In the genomic region with DNA sequence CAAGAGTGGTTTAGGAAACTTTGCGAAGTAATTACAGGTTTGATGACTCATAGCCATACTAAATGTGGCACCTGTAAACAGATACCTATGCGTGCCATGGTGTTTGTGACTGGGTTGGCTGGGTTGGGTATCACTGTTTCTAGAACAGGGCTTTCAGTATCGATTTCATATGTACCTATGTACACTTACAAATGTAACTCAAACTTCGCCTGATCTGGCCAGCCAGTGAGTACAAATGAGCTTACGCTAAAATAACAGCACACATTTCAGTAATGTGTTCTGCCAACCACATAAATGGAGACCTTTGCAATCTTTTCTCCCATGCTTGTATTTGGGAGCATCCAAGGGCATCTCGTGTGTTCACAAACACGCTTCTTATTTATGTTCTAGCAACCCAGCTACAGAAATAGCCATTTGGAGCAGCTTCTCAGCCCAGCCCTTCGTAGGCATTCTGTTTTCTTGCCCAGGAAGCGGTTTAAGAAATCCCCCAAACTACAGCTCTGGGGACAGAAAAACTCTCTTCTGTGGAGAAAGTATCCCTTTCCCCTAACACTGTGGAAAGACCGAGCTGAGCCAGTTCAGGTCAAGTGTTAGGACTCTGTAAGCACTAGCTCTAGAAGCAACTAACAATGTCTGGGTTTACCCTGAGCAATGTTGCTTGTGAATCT, we compare ENCODE assay signal across 7 cellular contexts. TPM values are rescaled to one million over a fixed set of nuclear protein-coding genes. Genes with fewer than 3 reads are reported as not detected.
DNase-seq lines count a peak whose midpoint lies in the region; ATAC-seq lines count a peak whose summit lies in the region.

No MANE protein-coding gene starts in this region.

- H3K27ac Mint-ChIP-seq in naive thymus-derived CD8-positive, alpha-beta T cell, result peak overlapping the region in 7 of 10 donors; percentile 25 to 75 (median 64)

- H3K27me3 Mint-ChIP-seq in naive thymus-derived CD8-positive, alpha-beta T cell, result peaks cover 0 to 3% (median 0%) of the 10 kb centered on the region in 5 donors

- POLR2A ChIA-PET in naive thymus-derived CD8-positive, alpha-beta T cell (lab: Charles Lee), result interaction anchor here (0.8 kb wide), 1 partner anchor 236 kb away, joined by 3 read pairs; a partner anchor contains a TSS

- H3K36me3 Mint-ChIP-seq in naive thymus-derived CD8-positive, alpha-beta T cell, result no peaks in the 10 kb centered on the region

- ATAC-seq in GM19463 (IDR thresholded peaks at IDR 0.05; ENCODE audit: unreplicated experiment) (peak; percentile 94), HG03280 (IDR thresholded peaks at IDR 0.05; ENCODE audit: unreplicated experiment) (peak; percentile 96), aorta (ENCODE audit: low FRiP score) (no peak)
- ATAC-seq in naive thymus-derived CD8-positive, alpha-beta T cell, result peak in 1 of 2 donors; percentile 70

- H3K4me3 Mint-ChIP-seq in naive thymus-derived CD8-positive, alpha-beta T cell, result peak overlapping the region in 2 of 10 donors; percentile 11 to 34

- H3K27me3 ChIP-seq in aorta (ENCODE audit: control insufficient read depth in 1 of 2, insufficient read depth in 2 of 2, low read length in 1 of 2), result no peaks in the 10 kb centered on the region

- 80 to 84% methylated on average over 10 of the region's 10 CpGs for WGBS in aorta, 2 donors

- H3K4me1 Mint-ChIP-seq in naive thymus-derived CD8-positive, alpha-beta T cell, result peaks cover 24 to 72% (median 51%) of the 10 kb centered on the region in 4 donors

- peak; percentile 51 to 59 for DNase-seq in activated CD4-positive, alpha-beta T cell treated with anti-CD3 and anti-CD28 coated beads, Interleukin-2, amount 50 U/mL, for 4 hours
- no peak for DNase-seq in naive thymus-derived CD8-positive, alpha-beta T cell
- DNase-seq in posterior cingulate gyrus (no peak), NCI-H1092 (lab: John Stamatoyannopoulos, UW) (no peak), aorta (no peak)

- H3K27ac ChIP-seq in aorta (ENCODE audit: low read depth in 1 of 2, low read length in 2 of 2), result no peak overlapping the region

- no peaks in the 10 kb centered on the region for H3K9me3 ChIP-seq in aorta (ENCODE audit: control insufficient read depth, low read length)

- no peak overlapping the region for H3K4me3 ChIP-seq in aorta (ENCODE audit: low read length in 2 of 2)

- intact Hi-C loops in posterior cingulate gyrus (cut with DNase I) (no loop called here), aorta (cut with DNase I) (no loop called here)

- H3K9me3 Mint-ChIP-seq in naive thymus-derived CD8-positive, alpha-beta T cell, result no peaks in the 10 kb centered on the region

- H3K4me1 ChIP-seq in aorta (ENCODE audit: control insufficient read depth in 1 of 2, insufficient read depth in 2 of 2, low read length in 2 of 2), result no peaks in the 10 kb centered on the region

- H3K36me3 ChIP-seq in aorta (ENCODE audit: control insufficient read depth in 1 of 2, insufficient read depth in 2 of 2, low read length in 1 of 2), result no peaks in the 10 kb centered on the region

RNA-seq across cellular contexts. Expression of a gene that starts 42.3 kb away (rescaled TPM):
- 10 to 100 TPM; 28.2 to 34.6 TPM for total RNA-seq in naive thymus-derived CD8-positive, alpha-beta T cell
- 10 to 100 TPM; 16.2 to 20.8 (median 17.8) TPM for polyA plus RNA-seq in naive thymus-derived CD8-positive, alpha-beta T cell
- 10 to 100 TPM; 12.6 to 15.0 TPM for total RNA-seq in aorta
- 10 to 100 TPM; 10.5 to 19.6 TPM for polyA plus RNA-seq in aorta

Comparison
In these comparisons a context has a peak if more than half of its experiments do, and no peak if none do; other contexts are left out.
1. DNase-seq: peak in activated CD4-positive, alpha-beta T cell treated with anti-CD3 and anti-CD28 coated beads, Interleukin-2, amount 50 U/mL, for 4 hours (2 of 2); none in naive thymus-derived CD8-positive, alpha-beta T cell (0 of 10), posterior cingulate gyrus (0 of 10), NCI-H1092 (single experiment) and aorta (0 of 2).